16 cellular contexts compared by ENCODE assay signal in the genomic region with DNA sequence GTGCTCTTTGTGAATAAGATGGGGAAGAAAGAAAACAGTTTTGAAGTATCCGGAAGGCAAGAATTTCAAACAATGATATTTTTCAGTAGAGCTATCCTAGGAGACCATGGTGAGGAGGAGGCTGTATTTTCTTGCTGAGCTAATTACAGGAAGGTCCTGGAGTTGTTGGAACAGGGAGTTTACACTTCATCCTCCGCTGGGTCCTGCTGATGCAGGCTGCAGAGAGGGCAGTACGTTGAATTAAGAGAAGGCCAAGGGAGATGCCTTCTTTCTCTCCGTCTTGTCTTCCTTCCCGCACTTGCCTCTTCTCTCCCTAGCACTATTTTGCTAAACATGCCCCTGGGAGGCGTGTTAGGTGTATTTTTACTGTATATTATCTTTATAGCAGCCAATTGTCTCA.
DNase-seq lines count a peak whose midpoint lies in the region; ATAC-seq, FAIRE-seq and TF ChIP-seq lines count a peak whose summit lies in the region.
"Had no signal": no experiment of that assay in that cellular context is flagged by ENCODE, and none has a peak within 500 bp of the region (broad histone marks: within the 10 kb centered on the region; RNA-seq: fewer than 3 reads in every experiment).

No MANE protein-coding gene starts in this region.

- H3K36me3 ChIP-seq in H1 (ENCODE audit: control insufficient read depth in 2 of 4, insufficient read depth in 4 of 4, low read length in 3 of 4) (no peaks in the 10 kb centered on the region), prostate gland (no peaks in the 10 kb centered on the region)
- H3K36me3 ChIP-seq: BLaER1 had no signal

- POLR2A ChIA-PET in H1 (lab: Charles Lee; ENCODE audit: partially characterized antibody), result no interaction called here

- H4K8ac ChIP-seq in H1 (ENCODE audit: extremely low read depth, insufficient read depth, low read length), result no peak overlapping the region

- H3K27me3 ChIP-seq in H1 (replicated peaks in 1 of 4; ENCODE audit: control insufficient read depth in 3 of 4, extremely low read depth in 1 of 4, insufficient read depth in 3 of 4, low read length in 3 of 4) (no peaks in the 10 kb centered on the region; a peak in 1 of 7 replicates), prostate gland (replicated peaks; ENCODE audit: insufficient read depth) (no peaks in the 10 kb centered on the region)
- H3K27me3 ChIP-seq: BLaER1 had no signal

- H3K4ac ChIP-seq in H1 (replicated peaks; ENCODE audit: insufficient read length, low read depth, low read length), result no peak overlapping the region

- H2AFZ ChIP-seq in H1 (ENCODE audit: low read length), result peak overlapping the region; percentile 15; the same call in 1 of the 2 replicates

- ATAC-seq in stimulated activated naive CD8-positive, alpha-beta T cell treated with anti-CD3 and anti-CD28 coated beads, Interleukin-15, Interleukin-2, amounts not matched to agents 100 U/mL and 50 U/mL, for 24 hours, result no peak
- ATAC-seq: GM12878, HCT116 had no signal

- H3K9me3 Mint-ChIP-seq in activated naive CD4-positive, alpha-beta T cell treated with anti-CD3 and anti-CD28 coated beads, Interleukin-2, amount 50 U/mL, for 24 hours, result no peaks in the 10 kb centered on the region
- H3K9me3 Mint-ChIP-seq in nephron progenitor cell, result no peaks in the 10 kb centered on the region
- no peaks in the 10 kb centered on the region for H3K9me3 Mint-ChIP-seq in T-helper 2 cell treated with Interferon-gamma antibody and Interleukin-4, amounts not matched to agents 5 μg/mL and 100 μg/mL, for 36 hours

- H2AK5ac ChIP-seq in H1 (ENCODE audit: low read depth, low read length), result no peak overlapping the region

- H3K79me1 ChIP-seq in H1 (ENCODE audit: low read depth, low read length), result no peaks in the 10 kb centered on the region

- H3K9me3 ChIP-seq in H1 (ENCODE audit: insufficient read depth in 2 of 2, low read depth in 1 of 2, low read length in 1 of 2) (no peaks in the 10 kb centered on the region), prostate gland (no peaks in the 10 kb centered on the region)
- H3K9me3 ChIP-seq: BLaER1 had no signal

- no peak for DNase-seq in activated naive CD4-positive, alpha-beta T cell treated with anti-CD3 and anti-CD28 coated beads, Interleukin-2, amount 50 U/mL, for 16 hours
- DNase-seq in H1 (ENCODE audit: low read depth in 1 of 2, low spot score in 2 of 2) (no peak), nephron progenitor cell (no peak), prostate gland (ENCODE audit: low spot score) (no peak)
- no peak for DNase-seq in T-helper 2 cell treated with Interferon-gamma antibody and Interleukin-4, amounts not matched to agents 5 μg/mL and 100 μg/mL, for 36 hours (ENCODE audit: low spot score)
- DNase-seq in stimulated activated naive CD8-positive, alpha-beta T cell treated with anti-CD3 and anti-CD28 coated beads, Interleukin-15, Interleukin-2, amounts not matched to agents 100 U/mL and 50 U/mL, for 24 hours, result no peak
- DNase-seq: 8988T, AML-193, Calu3, DMS79 had no signal

- intact Hi-C loops in prostate gland (cut with DNase I), result no loop called here

- H3K79me2 ChIP-seq in H1 (ENCODE audit: control insufficient read depth in 1 of 2, insufficient read depth in 2 of 2, low read length in 2 of 2), result no peaks in the 10 kb centered on the region

- no peak overlapping the region for H4K5ac ChIP-seq in H1 (ENCODE audit: insufficient read length, low read depth, low read length)

- TF ChIP-seq CTCF in H1 (IDR thresholded peaks at IDR 0.05; ENCODE audit: control extremely low read depth in 1 of 3, insufficient read depth in 1 of 3, low read depth in 1 of 3, low read length in 3 of 3) (no peak), nephron progenitor cell (IDR thresholded peaks at IDR 0.05) (no peak), prostate gland (IDR thresholded peaks at IDR 0.05) (no peak)

- no peak overlapping the region for H3K56ac ChIP-seq in H1 (replicated peaks; ENCODE audit: insufficient read length, low read depth, low read length)

- H2BK5ac ChIP-seq in H1 (ENCODE audit: low read depth, low read length), result no peak overlapping the region

- H4K91ac ChIP-seq in H1 (replicated peaks; ENCODE audit: insufficient read length, low read length), result no peak overlapping the region

- TF ChIP-seq EP300 in H1 (IDR thresholded peaks at IDR 0.05; ENCODE audit: borderline replicate concordance in 1 of 2, low read depth in 2 of 2, low read length in 2 of 2), result no peak

- H3K27me3 Mint-ChIP-seq in activated naive CD4-positive, alpha-beta T cell treated with anti-CD3 and anti-CD28 coated beads, Interleukin-2, amount 50 U/mL, for 24 hours, result no peaks in the 10 kb centered on the region
- no peaks in the 10 kb centered on the region for H3K27me3 Mint-ChIP-seq in nephron progenitor cell (ENCODE audit: low read depth, poor library complexity)
- H3K27me3 Mint-ChIP-seq in T-helper 2 cell treated with Interferon-gamma antibody and Interleukin-4, amounts not matched to agents 5 μg/mL and 100 μg/mL, for 36 hours (ENCODE audit: low read depth), result peaks cover 2% of the 10 kb centered on the region

- no peak for FAIRE-seq in H1 (lab: Jason Lieb, UNC)
- FAIRE-seq: GM12878, GM18507, GM19239 had no signal

- H3K4me1 ChIP-seq in H1 (replicated peaks in 1 of 4; ENCODE audit: control insufficient read depth in 3 of 4, insufficient read depth in 4 of 4, low read length in 3 of 4) (no peaks in the 10 kb centered on the region; a peak in 1 of 7 replicates), prostate gland (replicated peaks) (no peaks in the 10 kb centered on the region)

- no peak overlapping the region for H3K14ac ChIP-seq in H1 (ENCODE audit: insufficient read length)

- no peak overlapping the region for H3K18ac ChIP-seq in H1 (ENCODE audit: extremely low read depth, low read length)

- peaks cover 34% of the 10 kb centered on the region for H3K4me1 Mint-ChIP-seq in activated naive CD4-positive, alpha-beta T cell treated with anti-CD3 and anti-CD28 coated beads, Interleukin-2, amount 50 U/mL, for 24 hours
- H3K4me1 Mint-ChIP-seq in nephron progenitor cell, result peaks cover 69% of the 10 kb centered on the region
- H3K4me1 Mint-ChIP-seq in T-helper 2 cell treated with Interferon-gamma antibody and Interleukin-4, amounts not matched to agents 5 μg/mL and 100 μg/mL, for 36 hours (ENCODE audit: low read depth), result no peaks in the 10 kb centered on the region

- H3K27ac ChIP-seq in H1 (ENCODE audit: low read depth, low read length) (no peak overlapping the region), prostate gland (no peak overlapping the region)
- H3K27ac ChIP-seq: BLaER1 had no signal

- H2BK12ac ChIP-seq in H1 (ENCODE audit: low read depth, low read length), result no peak overlapping the region

- no peak overlapping the region for H3K4me3 Mint-ChIP-seq in activated naive CD4-positive, alpha-beta T cell treated with anti-CD3 and anti-CD28 coated beads, Interleukin-2, amount 50 U/mL, for 24 hours
- peak overlapping the region; percentile 2 for H3K4me3 Mint-ChIP-seq in nephron progenitor cell
- H3K4me3 Mint-ChIP-seq in T-helper 2 cell treated with Interferon-gamma antibody and Interleukin-4, amounts not matched to agents 5 μg/mL and 100 μg/mL, for 36 hours, result no peak overlapping the region

- H3K4me3 ChIP-seq in H1 (ENCODE audit: extremely low read depth in 1 of 4, insufficient read depth in 2 of 4, low read depth in 3 of 4, low read length in 4 of 4), result no peak overlapping the region
- no peak overlapping the region for H3K4me3 ChIP-seq in prostate gland
- H3K4me3 ChIP-seq: BLaER1, GM12878 had no signal

- WGBS in H1 (ENCODE audit: extremely low coverage in 1 of 2, insufficient coverage in 1 of 2, insufficient read length in 1 of 2, insufficient replicate concordance in 2 of 2, low coverage in 1 of 2, low lambda C conversion rate in 2 of 2, missing lambda C conversion rate in 1 of 2), 2 experiments, result 81% methylated on average over 6 of the region's 6 CpGs; no CpG with 5 or more reads in 1 of the 2 experiments
- 81% methylated on average over 6 of the region's 6 CpGs for WGBS in prostate gland

- TF ChIP-seq POLR2A in H1 (IDR thresholded peaks at IDR 0.05; ENCODE audit: control extremely low read depth in 1 of 2, low read depth in 2 of 2, low read length in 2 of 2) (no peak), prostate gland (IDR thresholded peaks at IDR 0.05) (no peak)

- H2BK15ac ChIP-seq in H1 (ENCODE audit: low read length), result no peak overlapping the region

- H4K20me1 ChIP-seq in H1 (replicated peaks in 1 of 2; ENCODE audit: control insufficient read depth in 1 of 2, insufficient read depth in 2 of 2, low read length in 2 of 2), result no peaks in the 10 kb centered on the region
- H4K20me1 ChIP-seq: BLaER1 had no signal

- no peak overlapping the region for H3K23ac ChIP-seq in H1 (ENCODE audit: insufficient read length)

- no peak for TF ChIP-seq RAD21 in H1 (IDR thresholded peaks at IDR 0.05 in 1 of 2, conservative IDR thresholded peaks at IDR 0.05 in 1 of 2; ENCODE audit: low read depth in 2 of 2, low read length in 2 of 2)

- no peak overlapping the region for H3K9ac ChIP-seq in H1 (replicated peaks in 1 of 4; ENCODE audit: extremely low read depth in 1 of 4, low read depth in 3 of 4, low read length in 3 of 4)
- H3K9ac ChIP-seq: BLaER1 had no signal

- no peaks in the 10 kb centered on the region for H3K23me2 ChIP-seq in H1 (ENCODE audit: low read depth, low read length)

- H3K36me3 Mint-ChIP-seq in activated naive CD4-positive, alpha-beta T cell treated with anti-CD3 and anti-CD28 coated beads, Interleukin-2, amount 50 U/mL, for 24 hours, result no peaks in the 10 kb centered on the region
- no peaks in the 10 kb centered on the region for H3K36me3 Mint-ChIP-seq in nephron progenitor cell (ENCODE audit: low read depth)
- no peaks in the 10 kb centered on the region for H3K36me3 Mint-ChIP-seq in T-helper 2 cell treated with Interferon-gamma antibody and Interleukin-4, amounts not matched to agents 5 μg/mL and 100 μg/mL, for 36 hours (ENCODE audit: low read depth)

- CTCF ChIA-PET in H1 (lab: Charles Lee; ENCODE audit: partially characterized antibody), result interaction anchor here (0.7 to 1.8 kb wide), 3 partner anchors 39 to 372 kb away, joined by 3 to 4 read pairs (median 3); no protein-coding TSS in a partner anchor

- no peak overlapping the region for H2BK20ac ChIP-seq in H1 (ENCODE audit: low read length)

- no peak overlapping the region for H3K4me2 ChIP-seq in H1 (ENCODE audit: insufficient read depth in 1 of 2, low read depth in 2 of 2, low read length in 2 of 2)
- H3K4me2 ChIP-seq: BLaER1 had no signal

- peak overlapping the region; percentile 6 for H3K27ac Mint-ChIP-seq in activated naive CD4-positive, alpha-beta T cell treated with anti-CD3 and anti-CD28 coated beads, Interleukin-2, amount 50 U/mL, for 24 hours
- peak overlapping the region; percentile 94 for H3K27ac Mint-ChIP-seq in nephron progenitor cell
- no peak overlapping the region for H3K27ac Mint-ChIP-seq in T-helper 2 cell treated with Interferon-gamma antibody and Interleukin-4, amounts not matched to agents 5 μg/mL and 100 μg/mL, for 36 hours

- H2BK120ac ChIP-seq in H1 (replicated peaks; ENCODE audit: low read depth, low read length), result no peak overlapping the region

TF ChIP-seq in H1, 55 proteins besides CTCF, POLR2A, EP300 and RAD21:
- no peak for TF ChIP-seq POU5F1 (IDR thresholded peaks at IDR 0.05; ENCODE audit: low read depth, low read length)
